ENCODE assay signal across 19 cellular contexts in the genomic region with DNA sequence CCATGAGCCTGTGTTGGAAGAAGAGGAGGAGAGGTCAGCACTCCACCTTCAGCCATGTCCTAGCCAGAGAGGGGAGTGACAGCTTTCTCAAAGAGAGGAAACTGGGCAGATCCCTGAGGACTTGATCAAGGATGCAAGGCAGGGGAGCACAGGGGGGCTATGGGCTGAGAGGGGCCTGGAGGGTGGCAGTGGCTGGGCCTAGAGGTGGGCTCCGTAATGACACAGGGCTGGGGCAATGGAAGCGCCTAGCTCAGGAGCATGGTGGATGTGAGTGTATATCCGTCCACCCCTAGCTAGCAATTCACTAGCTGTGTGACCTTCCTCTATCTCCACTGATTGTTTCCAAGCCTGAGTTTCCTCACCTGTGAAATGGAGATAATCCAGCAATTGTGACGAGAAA. TPM values are rescaled to one million over a fixed set of nuclear protein-coding genes. Genes with fewer than 3 reads are reported as not detected.
A peak's percentile ranks its signal among the peaks of the same experiment; 100 is the strongest.
DNase-seq lines count a peak whose midpoint lies in the region; TF ChIP-seq lines count a peak whose summit lies in the region.
"Had no signal": no experiment of that assay in that cellular context is flagged by ENCODE, and none has a peak within 500 bp of the region (broad histone marks: within the 10 kb centered on the region; RNA-seq: fewer than 3 reads in every experiment).

No MANE protein-coding gene starts in this region.

- H3K4me1 ChIP-seq in PC-9 (replicated peaks; ENCODE audit: insufficient read depth) = peaks cover 97% of the 10 kb centered on the region
- H3K4me1 ChIP-seq in hepatocyte (ENCODE audit: insufficient read depth) = peaks cover 49% of the 10 kb centered on the region
- H3K4me1 ChIP-seq in Peyer's patch = peaks cover 0 to 19% (median 0%) of the 10 kb centered on the region in 4 donors

- BruUV-seq in PC-9 (replicated peaks; lab: Mats Ljungman, UMichigan) = no TSS peak

- H2AFZ ChIP-seq in PC-9 = no peak overlapping the region
- H2AFZ ChIP-seq in hepatocyte = no peak overlapping the region

- H3K27ac ChIP-seq in PC-9 (peak overlapping the region; percentile 92), hepatocyte (peak overlapping the region; percentile 88), Peyer's patch (peak overlapping the region in 1 of 4 donors; percentile 78)
- H3K27ac ChIP-seq: cardiac muscle cell, ovary had no signal

- WGBS in hepatocyte (ENCODE audit: low lambda C conversion rate, missing lambda C conversion rate) = 97% methylated on average over 4 of the region's 4 CpGs

- intact Hi-C loops in PC-9 (cut with micrococcal nuclease; ENCODE audit: unreplicated experiment) = loop anchor here (2.0 kb wide), 1 partner anchor 40 kb away; no protein-coding TSS in a partner anchor

- H3K4me3 ChIP-seq in PC-9 (no peak overlapping the region), hepatocyte (no peak overlapping the region), Peyer's patch (no peak overlapping the region)
- H3K4me3 ChIP-seq: cardiac muscle cell, esophagus muscularis mucosa, left ventricle myocardium inferior, ovary had no signal

- peak; percentile 27 for DNase-seq in NCI-H82 (lab: John Stamatoyannopoulos, UW)
- DNase-seq in NCI-H82 treated with DMSO at 0.1 percent for 48 hours (lab: John Stamatoyannopoulos, UW; ENCODE audit: unreplicated experiment) = no peak
- DNase-seq in PC-9 = no peak
- DNase-seq in hepatocyte (ENCODE audit: low spot score) = no peak
- DNase-seq in stimulated activated CD8-positive, alpha-beta memory T cell treated with anti-CD3 and anti-CD28 coated beads, Interleukin-4, amount 100 ng/mL, for 48 hours = peak; percentile 10
- DNase-seq in kidney glomerular epithelial cell (lab: John Stamatoyannopoulos, UW) = no peak
- DNase-seq in Peyer's patch = no peak
- no peak for DNase-seq in NCI-H1092 treated with DMSO at 0.1 percent for 48 hours (lab: John Stamatoyannopoulos, UW)
- DNase-seq: 8988T; activated CD4-positive, alpha-beta T cell treated with anti-CD3 and anti-CD28 coated beads, Interleukin-2, amount 50 U/mL, for 1 hour; activated naive CD8-positive, alpha-beta T cell treated with anti-CD3 and anti-CD28 coated beads for 36 hours; DMS53; left ventricle myocardium inferior; NCI-H1436 treated with DMSO at 0.1 percent for 48 hours; stimulated activated CD4-positive, alpha-beta T cell treated with anti-CD3 and anti-CD28 coated beads, Interleukin-4, amount 100 ng/mL, for 1 hour; SW 1271 had no signal

- no peaks in the 10 kb centered on the region for H3K79me2 ChIP-seq in PC-9 (ENCODE audit: low read depth)
- H3K79me2 ChIP-seq in hepatocyte = no peaks in the 10 kb centered on the region

- no peak for TF ChIP-seq POLR2A in Peyer's patch (IDR thresholded peaks at IDR 0.05)

- H3K9me3 ChIP-seq in PC-9 (ENCODE audit: insufficient read depth, low read depth) (no peaks in the 10 kb centered on the region), hepatocyte (ENCODE audit: low read depth) (no peaks in the 10 kb centered on the region), Peyer's patch (no peaks in the 10 kb centered on the region)
- H3K9me3 ChIP-seq: esophagus muscularis mucosa, left ventricle myocardium inferior, ovary had no signal

- CTCF ChIA-PET in PC-9 (lab: Charles Lee) = no interaction called here

- peaks cover 80% of the 10 kb centered on the region for H3F3A ChIP-seq in PC-9 (ENCODE audit: insufficient read depth, low read depth)

- TF ChIP-seq CTCF in PC-9 (conservative IDR thresholded peaks at IDR 0.05) (no peak), hepatocyte (IDR thresholded peaks at IDR 0.05; ENCODE audit: poor library complexity) (no peak), Peyer's patch (IDR thresholded peaks at IDR 0.05) (no peak)

- H3K36me3 ChIP-seq in PC-9 (ENCODE audit: low read depth) = no peaks in the 10 kb centered on the region
- no peaks in the 10 kb centered on the region for H3K36me3 ChIP-seq in hepatocyte (replicated peaks; ENCODE audit: insufficient read depth, low read depth)
- H3K36me3 ChIP-seq in Peyer's patch = no peaks in the 10 kb centered on the region
- H3K36me3 ChIP-seq: cardiac muscle cell, esophagus muscularis mucosa, left ventricle myocardium inferior, ovary had no signal

- peak overlapping the region; percentile 72 for H3K4me2 ChIP-seq in PC-9
- peak overlapping the region; percentile 12 for H3K4me2 ChIP-seq in hepatocyte

- POLR2A ChIA-PET in PC-9 (lab: Charles Lee; ENCODE audit: unreplicated experiment) = interaction anchor here (0.6 to 1.5 kb wide), 2 partner anchors 36 to 127 kb away, joined by 3 to 10 read pairs; no protein-coding TSS in a partner anchor

- H4K20me1 ChIP-seq in PC-9 (ENCODE audit: insufficient read depth) = no peaks in the 10 kb centered on the region
- no peaks in the 10 kb centered on the region for H4K20me1 ChIP-seq in hepatocyte (ENCODE audit: insufficient read depth, poor library complexity, severe bottlenecking)

- H3K27me3 ChIP-seq in PC-9 (ENCODE audit: insufficient read depth, low read depth) (no peaks in the 10 kb centered on the region), hepatocyte (no peaks in the 10 kb centered on the region), Peyer's patch (no peaks in the 10 kb centered on the region)
- H3K27me3 ChIP-seq: cardiac muscle cell, esophagus muscularis mucosa, ovary had no signal

- H3K9me2 ChIP-seq in PC-9 (ENCODE audit: insufficient read depth) (no peaks in the 10 kb centered on the region), hepatocyte (replicated peaks; ENCODE audit: insufficient read depth) (no peaks in the 10 kb centered on the region)

RNA-seq across cellular contexts. Expression of a gene that starts 32.6 kb away (rescaled TPM):
- 56.0 and 60.5 TPM in 2 replicates for total RNA-seq in PC-9 (2021)
- total RNA-seq in hepatocyte = 7.1 and 10.6 TPM in 2 replicates
- 4.9 and 5.3 TPM in 2 replicates for polyA plus RNA-seq in hepatocyte
- 10 to 100 TPM in 1 of 4 donors, 1 to 10 TPM in 3; 1.7 to 14.9 (median 5.8) TPM for total RNA-seq in Peyer's patch
- total RNA-seq: esophagus muscularis mucosa had no signal

Comparison
In these comparisons a context has a peak if more than half of its experiments do, and no peak if none do; other contexts are left out.
1. DNase-seq: peak in NCI-H82 (single experiment) and stimulated activated CD8-positive, alpha-beta memory T cell treated with anti-CD3 and anti-CD28 coated beads, Interleukin-4, amount 100 ng/mL, for 48 hours (single experiment); none in NCI-H82 treated with DMSO at 0.1 percent for 48 hours (single experiment), PC-9 (0 of 2), hepatocyte (single experiment), kidney glomerular epithelial cell (single experiment), Peyer's patch (0 of 3) and NCI-H1092 treated with DMSO at 0.1 percent for 48 hours (single experiment).